1 cellular context compared by ENCODE assay signal in the genomic region with DNA sequence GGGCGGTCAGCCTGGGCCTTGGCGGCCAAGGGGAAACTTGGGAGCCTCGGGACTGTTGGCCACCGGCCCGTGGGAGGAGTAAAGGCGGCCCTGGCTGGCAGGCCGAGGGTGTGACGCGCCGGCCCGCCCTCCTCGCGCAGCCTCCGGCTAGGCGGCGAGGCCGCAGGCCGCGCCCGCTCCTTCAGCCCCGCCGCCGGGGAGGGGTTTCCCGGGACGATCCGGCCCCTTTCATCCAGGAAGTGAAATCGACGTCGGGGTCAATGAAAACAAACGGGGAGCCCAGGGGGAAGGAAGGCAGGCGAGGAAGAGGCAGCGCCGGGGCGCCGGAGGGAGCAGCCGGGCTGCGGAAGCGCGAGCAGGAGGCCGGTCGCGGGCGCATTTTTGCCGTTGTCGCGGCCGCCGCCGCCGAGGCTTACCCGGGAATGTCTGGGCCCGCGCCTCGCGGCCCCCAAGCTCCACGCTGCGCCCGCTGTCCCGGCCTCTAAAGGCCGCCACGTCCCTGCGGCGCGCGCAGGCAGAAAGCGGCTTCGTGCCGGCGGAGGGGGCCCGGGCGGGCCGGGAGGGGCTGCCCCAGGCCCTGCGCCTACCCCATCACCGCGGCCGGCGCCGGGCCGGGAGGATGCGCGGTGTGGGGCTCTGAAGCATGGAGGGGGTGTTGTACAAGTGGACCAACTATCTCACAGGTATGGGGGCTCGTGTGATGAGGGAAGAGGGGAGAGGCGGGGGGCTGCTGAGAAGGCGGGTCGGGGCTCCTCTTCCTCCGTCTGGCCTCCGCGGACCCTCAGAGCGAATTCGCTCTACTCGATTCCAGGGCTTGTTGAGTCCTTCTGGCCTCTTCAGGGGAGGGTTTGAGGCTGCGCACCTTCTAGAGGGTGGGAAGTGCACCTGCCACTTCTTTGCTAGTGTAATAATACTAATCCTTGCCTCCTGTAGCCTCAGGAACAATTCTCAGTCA.
TF ChIP-seq lines count a peak whose summit lies in the region.

PLEKHA3 (plus strand) TSS at position 231 of the 955 bp plus-strand sequence; CDS start at position 644, 413 bp downstream.

TF ChIP-seq in HEK293, 187 proteins besides CTCF, POLR2A, EP300 and RAD21 (continued from another document and continues in another):
- TF ChIP-seq, protein P1, sequence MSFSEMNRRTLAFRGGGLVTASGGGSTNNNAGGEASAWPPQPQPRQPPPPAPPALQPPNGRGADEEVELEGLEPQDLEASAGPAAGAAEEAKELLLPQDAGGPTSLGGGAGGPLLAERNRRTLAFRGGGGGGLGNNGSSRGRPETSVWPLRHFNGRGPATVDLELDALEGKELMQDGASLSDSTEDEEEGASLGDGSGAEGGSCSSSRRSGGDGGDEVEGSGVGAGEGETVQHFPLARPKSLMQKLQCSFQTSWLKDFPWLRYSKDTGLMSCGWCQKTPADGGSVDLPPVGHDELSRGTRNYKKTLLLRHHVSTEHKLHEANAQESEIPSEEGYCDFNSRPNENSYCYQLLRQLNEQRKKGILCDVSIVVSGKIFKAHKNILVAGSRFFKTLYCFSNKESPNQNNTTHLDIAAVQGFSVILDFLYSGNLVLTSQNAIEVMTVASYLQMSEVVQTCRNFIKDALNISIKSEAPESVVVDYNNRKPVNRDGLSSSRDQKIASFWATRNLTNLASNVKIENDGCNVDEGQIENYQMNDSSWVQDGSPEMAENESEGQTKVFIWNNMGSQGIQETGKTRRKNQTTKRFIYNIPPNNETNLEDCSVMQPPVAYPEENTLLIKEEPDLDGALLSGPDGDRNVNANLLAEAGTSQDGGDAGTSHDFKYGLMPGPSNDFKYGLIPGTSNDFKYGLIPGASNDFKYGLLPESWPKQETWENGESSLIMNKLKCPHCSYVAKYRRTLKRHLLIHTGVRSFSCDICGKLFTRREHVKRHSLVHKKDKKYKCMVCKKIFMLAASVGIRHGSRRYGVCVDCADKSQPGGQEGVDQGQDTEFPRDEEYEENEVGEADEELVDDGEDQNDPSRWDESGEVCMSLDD (tag by site-specific recombination; IDR thresholded peaks at IDR 0.05): no peak
- TF ChIP-seq ZNF529 (tag by site-specific recombination; IDR thresholded peaks at IDR 0.05; ENCODE audit: insufficient replicate concordance) (no peak), ZNF555 (tag by site-specific recombination; conservative IDR thresholded peaks at IDR 0.05) (no peak), ZIC2 (tag by site-specific recombination; IDR thresholded peaks at IDR 0.05) (no peak), ZNF837 (tag by site-specific recombination; IDR thresholded peaks at IDR 0.05) (no peak), ZNF514 (tag by site-specific recombination; IDR thresholded peaks at IDR 0.05) (no peak), HOXC10 (CRISPR knock-in tag; IDR thresholded peaks at IDR 0.05) (no peak), ZBTB21 (tag by site-specific recombination; IDR thresholded peaks at IDR 0.05) (no peak), KLF10 (tag by site-specific recombination; IDR thresholded peaks at IDR 0.05) (peak; percentile 93), ZNF23 (tag by site-specific recombination; IDR thresholded peaks at IDR 0.05; ENCODE audit: borderline replicate concordance) (no peak), ZNF335 (tag by site-specific recombination; conservative IDR thresholded peaks at IDR 0.05) (no peak; the same call in none of the 2 replicates), AEBP2 (tag by site-specific recombination; IDR thresholded peaks at IDR 0.05; ENCODE audit: borderline replicate concordance) (no peak), ZNF658 (tag by site-specific recombination; IDR thresholded peaks at IDR 0.05) (no peak), PRDM4 (tag by site-specific recombination; IDR thresholded peaks at IDR 0.05) (no peak), ZBTB1 (tag by site-specific recombination; IDR thresholded peaks at IDR 0.05) (no peak), PBX3 (CRISPR knock-in tag; IDR thresholded peaks at IDR 0.05) (no peak), ZNF24 (tag by site-specific recombination; IDR thresholded peaks at IDR 0.05) (no peak), SETDB1 (IDR thresholded peaks at IDR 0.05; ENCODE audit: insufficient read length, low read length) (no peak), ZEB2 (tag by site-specific recombination; IDR thresholded peaks at IDR 0.05) (no peak), ZNF148 (tag by site-specific recombination; IDR thresholded peaks at IDR 0.05; ENCODE audit: borderline replicate concordance) (no peak), ZBTB17 (tag by site-specific recombination; IDR thresholded peaks at IDR 0.05) (peak; percentile 71), ZNF394 (tag by site-specific recombination; IDR thresholded peaks at IDR 0.05; ENCODE audit: borderline replicate concordance) (no peak), ZFHX2 (tag by site-specific recombination; conservative IDR thresholded peaks at IDR 0.05) (peak; percentile 73), ZNF513 (tag by site-specific recombination; IDR thresholded peaks at IDR 0.05) (no peak), SP2 (tag by site-specific recombination; IDR thresholded peaks at IDR 0.05) (peak; percentile 64), ZNF10 (tag by site-specific recombination; IDR thresholded peaks at IDR 0.05) (no peak), ZNF214 (tag by site-specific recombination; IDR thresholded peaks at IDR 0.05; ENCODE audit: borderline replicate concordance) (no peak), ZSCAN30 (tag by site-specific recombination; IDR thresholded peaks at IDR 0.05) (peak; percentile 87)
- TF ChIP-seq, protein P2, sequence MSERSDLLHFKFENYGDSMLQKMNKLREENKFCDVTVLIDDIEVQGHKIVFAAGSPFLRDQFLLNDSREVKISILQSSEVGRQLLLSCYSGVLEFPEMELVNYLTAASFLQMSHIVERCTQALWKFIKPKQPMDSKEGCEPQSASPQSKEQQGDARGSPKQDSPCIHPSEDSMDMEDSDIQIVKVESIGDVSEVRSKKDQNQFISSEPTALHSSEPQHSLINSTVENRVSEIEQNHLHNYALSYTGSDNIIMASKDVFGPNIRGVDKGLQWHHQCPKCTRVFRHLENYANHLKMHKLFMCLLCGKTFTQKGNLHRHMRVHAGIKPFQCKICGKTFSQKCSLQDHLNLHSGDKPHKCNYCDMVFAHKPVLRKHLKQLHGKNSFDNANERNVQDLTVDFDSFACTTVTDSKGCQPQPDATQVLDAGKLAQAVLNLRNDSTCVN (tag by site-specific recombination; optimal IDR thresholded peaks at IDR 0.05): peak; percentile 86
- TF ChIP-seq, protein P3, sequence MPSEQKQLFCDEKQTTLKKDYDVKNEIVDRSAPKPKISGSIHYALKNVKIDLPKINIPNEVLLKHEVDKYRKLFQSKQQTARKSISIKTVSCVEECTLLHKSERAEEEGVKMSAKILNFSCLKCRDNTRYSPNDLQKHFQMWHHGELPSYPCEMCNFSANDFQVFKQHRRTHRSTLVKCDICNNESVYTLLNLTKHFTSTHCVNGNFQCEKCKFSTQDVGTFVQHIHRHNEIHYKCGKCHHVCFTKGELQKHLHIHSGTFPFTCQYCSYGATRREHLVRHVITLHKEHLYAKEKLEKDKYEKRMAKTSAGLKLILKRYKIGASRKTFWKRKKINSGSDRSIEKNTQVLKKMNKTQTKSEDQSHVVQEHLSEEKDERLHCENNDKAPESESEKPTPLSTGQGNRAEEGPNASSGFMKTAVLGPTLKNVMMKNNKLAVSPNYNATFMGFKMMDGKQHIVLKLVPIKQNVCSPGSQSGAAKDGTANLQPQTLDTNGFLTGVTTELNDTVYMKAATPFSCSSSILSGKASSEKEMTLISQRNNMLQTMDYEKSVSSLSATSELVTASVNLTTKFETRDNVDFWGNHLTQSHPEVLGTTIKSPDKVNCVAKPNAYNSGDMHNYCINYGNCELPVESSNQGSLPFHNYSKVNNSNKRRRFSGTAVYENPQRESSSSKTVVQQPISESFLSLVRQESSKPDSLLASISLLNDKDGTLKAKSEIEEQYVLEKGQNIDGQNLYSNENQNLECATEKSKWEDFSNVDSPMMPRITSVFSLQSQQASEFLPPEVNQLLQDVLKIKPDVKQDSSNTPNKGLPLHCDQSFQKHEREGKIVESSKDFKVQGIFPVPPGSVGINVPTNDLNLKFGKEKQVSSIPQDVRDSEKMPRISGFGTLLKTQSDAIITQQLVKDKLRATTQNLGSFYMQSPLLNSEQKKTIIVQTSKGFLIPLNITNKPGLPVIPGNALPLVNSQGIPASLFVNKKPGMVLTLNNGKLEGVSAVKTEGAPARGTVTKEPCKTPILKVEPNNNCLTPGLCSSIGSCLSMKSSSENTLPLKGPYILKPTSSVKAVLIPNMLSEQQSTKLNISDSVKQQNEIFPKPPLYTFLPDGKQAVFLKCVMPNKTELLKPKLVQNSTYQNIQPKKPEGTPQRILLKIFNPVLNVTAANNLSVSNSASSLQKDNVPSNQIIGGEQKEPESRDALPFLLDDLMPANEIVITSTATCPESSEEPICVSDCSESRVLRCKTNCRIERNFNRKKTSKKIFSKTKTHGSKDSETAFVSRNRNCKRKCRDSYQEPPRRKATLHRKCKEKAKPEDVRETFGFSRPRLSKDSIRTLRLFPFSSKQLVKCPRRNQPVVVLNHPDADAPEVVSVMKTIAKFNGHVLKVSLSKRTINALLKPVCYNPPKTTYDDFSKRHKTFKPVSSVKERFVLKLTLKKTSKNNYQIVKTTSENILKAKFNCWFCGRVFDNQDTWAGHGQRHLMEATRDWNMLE (tag by site-specific recombination; conservative IDR thresholded peaks at IDR 0.05; ENCODE audit: low read depth): no peak
- TF ChIP-seq, protein P4, sequence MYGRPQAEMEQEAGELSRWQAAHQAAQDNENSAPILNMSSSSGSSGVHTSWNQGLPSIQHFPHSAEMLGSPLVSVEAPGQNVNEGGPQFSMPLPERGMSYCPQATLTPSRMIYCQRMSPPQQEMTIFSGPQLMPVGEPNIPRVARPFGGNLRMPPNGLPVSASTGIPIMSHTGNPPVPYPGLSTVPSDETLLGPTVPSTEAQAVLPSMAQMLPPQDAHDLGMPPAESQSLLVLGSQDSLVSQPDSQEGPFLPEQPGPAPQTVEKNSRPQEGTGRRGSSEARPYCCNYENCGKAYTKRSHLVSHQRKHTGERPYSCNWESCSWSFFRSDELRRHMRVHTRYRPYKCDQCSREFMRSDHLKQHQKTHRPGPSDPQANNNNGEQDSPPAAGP (tag by site-specific recombination; IDR thresholded peaks at IDR 0.05): no peak
